Comparison of ENCODE assay signal across 1 cellular context in genomic region chr1:211985556-211986264, GRCh38.
TF ChIP-seq lines count a peak whose summit lies in the region.

No MANE protein-coding gene starts in this region.

TF ChIP-seq in GM12878, 131 proteins besides CTCF, POLR2A, EP300 and RAD21 (continued from another document and continues in another):
- TF ChIP-seq CUX1 (IDR thresholded peaks at IDR 0.05; ENCODE audit: insufficient replicate concordance, low read depth, low read length) (no peak), ZNF24 (IDR thresholded peaks at IDR 0.05) (0 out of 2 replicates have a peak, but pooled peaks have one; percentile 10), MTA2 (IDR thresholded peaks at IDR 0.05; ENCODE audit: low read depth) (peak; percentile 63; the same call in 1 of the 2 replicates), SMAD1 (IDR thresholded peaks at IDR 0.05; ENCODE audit: low read depth, partially characterized antibody) (peak; percentile 18), CHD2 (IDR thresholded peaks at IDR 0.05; ENCODE audit: borderline replicate concordance, low read depth, low read length) (0 out of 2 replicates have a peak, but pooled peaks have one; percentile 37), HCFC1 (IDR thresholded peaks at IDR 0.05; ENCODE audit: low read length) (no peak), IRF5 (IDR thresholded peaks at IDR 0.05; ENCODE audit: borderline replicate concordance) (no peak), SUPT20H (IDR thresholded peaks at IDR 0.05; ENCODE audit: borderline replicate concordance, control insufficient read depth, low read depth, low read length) (no peak), TARDBP (IDR thresholded peaks at IDR 0.05; ENCODE audit: borderline replicate concordance) (no peak), E2F8 (IDR thresholded peaks at IDR 0.05; ENCODE audit: low read depth, partially characterized antibody) (no peak), TAF1 (IDR thresholded peaks at IDR 0.05; ENCODE audit: borderline replicate concordance, low read depth, low read length) (no peak), BRCA1 (IDR thresholded peaks at IDR 0.05; ENCODE audit: low read depth, low read length) (no peak), POLR2AphosphoS5 (IDR thresholded peaks at IDR 0.05; ENCODE audit: low read length) (peak; percentile 79), ASH2L (IDR thresholded peaks at IDR 0.05; ENCODE audit: borderline replicate concordance, low read depth) (no peak), NFXL1 (IDR thresholded peaks at IDR 0.05; ENCODE audit: borderline replicate concordance) (no peak), ATF7 (IDR thresholded peaks at IDR 0.05; ENCODE audit: low read depth) (peak; percentile 50), KAT2A (conservative IDR thresholded peaks at IDR 0.05; ENCODE audit: control insufficient read depth, low read depth, low read length) (no peak), GABPA (IDR thresholded peaks at IDR 0.05; ENCODE audit: low read depth) (no peak), USF2 (IDR thresholded peaks at IDR 0.05; ENCODE audit: borderline replicate concordance, low read depth, low read length) (peak; percentile 19; the same call in 1 of the 2 replicates), PRDM15 (CRISPR knock-in tag; IDR thresholded peaks at IDR 0.05) (no peak), RELB (IDR thresholded peaks at IDR 0.05; ENCODE audit: low read depth) (peak; percentile 46; the same call in 1 of the 2 replicates), NBN (IDR thresholded peaks at IDR 0.05) (no peak), JUND (IDR thresholded peaks at IDR 0.05; ENCODE audit: low read depth, low read length) (no peak), ATF2 (IDR thresholded peaks at IDR 0.05; ENCODE audit: low read length) (peak; percentile 59), IRF3 (IDR thresholded peaks at IDR 0.05) (no peak), SKIL (IDR thresholded peaks at IDR 0.05; ENCODE audit: low read depth, poor library complexity, severe bottlenecking) (peak; percentile 70), CBX3 (IDR thresholded peaks at IDR 0.05; ENCODE audit: borderline replicate concordance, low read depth) (no peak), HDGF (IDR thresholded peaks at IDR 0.05) (peak; percentile 26; the same call in 1 of the 2 replicates), PAX8 (IDR thresholded peaks at IDR 0.05) (no peak)
